Comparison of ENCODE assay signal across 1 cellular context in genomic region chr11:83156996-83157754, GRCh38.
TF ChIP-seq lines count a peak whose summit lies in the region.

PCF11 (plus strand) TSS chr11:83157131; CDS start chr11:83157440, 309 bp downstream.

TF ChIP-seq in liver, 16 proteins besides CTCF, POLR2A, EP300 and RAD21 (continued from another document):
- TF ChIP-seq ZBTB33 (IDR thresholded peaks at IDR 0.05) (peak; percentile 22), ATF3 (IDR thresholded peaks at IDR 0.05) (no peak)
